Comparison of ENCODE assay signal across 8 cellular contexts in genomic region chr21:44299458-44300261, GRCh38. TPM values are rescaled to one million over a fixed set of nuclear protein-coding genes. Genes with fewer than 3 reads are reported as not detected.
DNase-seq lines count a peak whose midpoint lies in the region; ATAC-seq and TF ChIP-seq lines count a peak whose summit lies in the region.

Gene PFKL, plus strand, starts transcription at chr21:44300053. Its CDS starts 53 bp downstream, at chr21:44300106.

- peak within 1 kb of the TSS; percentile 88 for H3K27ac ChIP-seq in cingulate gyrus (ENCODE audit: low read depth, low read length)

- DNase-seq in NCI-H1048 (lab: John Stamatoyannopoulos, UW) (peak; percentile 20), kidney epithelial cell (ENCODE audit: low read depth) (no peak)
- DNase-seq in activated CD4-positive, alpha-beta T cell treated with anti-CD3 and anti-CD28 coated beads for 24 hours (ENCODE audit: low read depth in 2 of 2), result peak; percentile 45 to 63
- DNase-seq in stimulated activated CD4-positive, alpha-beta T cell treated with anti-CD3 and anti-CD28 coated beads, Interleukin-15, amount 100 ng/mL, for 1 hour (ENCODE audit: low read depth in 1 of 2, low spot score in 1 of 2), result peak; percentile 23 to 55

- H3K36me3 ChIP-seq in kidney epithelial cell (ENCODE audit: control insufficient read depth, insufficient read depth, low read length), result no peaks in the 10 kb centered on the region

- ATAC-seq in GM18498 (IDR thresholded peaks at IDR 0.05; ENCODE audit: unreplicated experiment) (peak; percentile 65), HG02571 (IDR thresholded peaks at IDR 0.05; ENCODE audit: unreplicated experiment) (peak; percentile 49), HG03378 (IDR thresholded peaks at IDR 0.05; ENCODE audit: unreplicated experiment) (no peak)

- H3K27me3 ChIP-seq in kidney epithelial cell (ENCODE audit: control insufficient read depth, insufficient read depth, low read length), result peaks cover 23% of the 10 kb centered on the region

- TF ChIP-seq CTCF in kidney epithelial cell (IDR thresholded peaks at IDR 0.05; ENCODE audit: insufficient read depth, low read length, poor library complexity, severe bottlenecking), result no peak

- H3K4me3 ChIP-seq in kidney epithelial cell (ENCODE audit: low read depth, low read length), result peak within 1 kb of the TSS; percentile 66

RNA-seq across cellular contexts. Expression of gene PFKL, which starts in this region (rescaled TPM):
- 75.8 and 89.9 TPM in 2 replicates for total RNA-seq in kidney epithelial cell
